Comparison of ENCODE assay signal across 20 cellular contexts in the genomic region with DNA sequence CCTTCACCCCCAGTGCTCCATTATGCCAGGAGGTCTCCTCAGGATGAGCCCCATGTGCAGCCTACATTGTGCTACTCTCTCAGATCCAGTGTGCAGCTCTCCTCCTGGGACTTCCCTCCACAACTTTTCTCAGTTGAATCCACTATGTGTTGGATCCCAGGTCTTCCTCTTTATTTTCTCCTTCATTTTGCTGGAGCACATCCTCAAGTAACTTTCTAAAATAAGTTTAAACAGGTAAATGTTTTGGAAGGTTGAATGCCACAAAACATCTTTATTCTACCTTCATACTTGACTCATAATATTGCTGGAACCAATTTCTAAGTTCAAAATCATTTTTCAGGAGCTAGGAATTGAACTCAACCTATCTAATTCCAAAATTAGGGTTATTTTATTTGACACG. TPM values are rescaled to one million over a fixed set of nuclear protein-coding genes. Genes with fewer than 3 reads are reported as not detected.
DNase-seq lines count a peak whose midpoint lies in the region; ATAC-seq, FAIRE-seq and TF ChIP-seq lines count a peak whose summit lies in the region.
"Had no signal": no experiment of that assay in that cellular context is flagged by ENCODE, and none has a peak within 500 bp of the region (broad histone marks: within the 10 kb centered on the region; RNA-seq: fewer than 3 reads in every experiment).

No MANE protein-coding gene starts in this region.

- no peak for TF ChIP-seq POLR2A in H1 (IDR thresholded peaks at IDR 0.05; ENCODE audit: control extremely low read depth in 1 of 2, low read depth in 2 of 2, low read length in 2 of 2)

- H3K56ac ChIP-seq in H1 (replicated peaks; ENCODE audit: insufficient read length, low read depth, low read length) = no peak overlapping the region

- H4K20me1 ChIP-seq in H1 (replicated peaks in 1 of 2; ENCODE audit: control insufficient read depth in 1 of 2, insufficient read depth in 2 of 2, low read length in 2 of 2) = no peaks in the 10 kb centered on the region

- 93% methylated on average over 1 of the region's 1 CpG; no CpG with 5 or more reads in 1 of the 2 experiments for WGBS in H1 (ENCODE audit: extremely low coverage in 1 of 2, insufficient coverage in 1 of 2, insufficient read length in 1 of 2, insufficient replicate concordance in 2 of 2, low coverage in 1 of 2, low lambda C conversion rate in 2 of 2, missing lambda C conversion rate in 1 of 2), 2 experiments

- H3K79me1 ChIP-seq in H1 (ENCODE audit: low read depth, low read length) = no peaks in the 10 kb centered on the region

- no peak for FAIRE-seq in H1 (lab: Jason Lieb, UNC)
- FAIRE-seq: GM12891, GM18507 had no signal

- H4K5ac ChIP-seq in H1 (ENCODE audit: insufficient read length, low read depth, low read length) = no peak overlapping the region

- no peak overlapping the region for H2BK20ac ChIP-seq in H1 (ENCODE audit: low read length)

- H3K4me1 ChIP-seq in HEK293 (ENCODE audit: control insufficient read depth, insufficient read depth, low read length) = no peaks in the 10 kb centered on the region
- no peaks in the 10 kb centered on the region for H3K4me1 ChIP-seq in RWPE2 (ENCODE audit: insufficient read depth, poor library complexity, severe bottlenecking)
- no peaks in the 10 kb centered on the region for H3K4me1 ChIP-seq in H1 (replicated peaks in 1 of 4; ENCODE audit: control insufficient read depth in 3 of 4, insufficient read depth in 4 of 4, low read length in 3 of 4)

- no peaks in the 10 kb centered on the region for H3K79me2 ChIP-seq in H1 (ENCODE audit: control insufficient read depth in 1 of 2, insufficient read depth in 2 of 2, low read length in 2 of 2)

- no peaks in the 10 kb centered on the region for H3K9me3 ChIP-seq in HEK293 (ENCODE audit: control insufficient read depth, insufficient read depth, low read depth, low read length)
- H3K9me3 ChIP-seq in RWPE2 (ENCODE audit: severe bottlenecking) = peaks cover 11% of the 10 kb centered on the region
- peaks cover 6% of the 10 kb centered on the region in 2 experiments; a peak in 2 of 4 replicates for H3K9me3 ChIP-seq in H1 (ENCODE audit: insufficient read depth in 2 of 2, low read depth in 1 of 2, low read length in 1 of 2)

- H2BK5ac ChIP-seq in H1 (ENCODE audit: low read depth, low read length) = no peak overlapping the region

- no peak overlapping the region for H3K4me2 ChIP-seq in H1 (ENCODE audit: insufficient read depth in 1 of 2, low read depth in 2 of 2, low read length in 2 of 2)

- H2BK120ac ChIP-seq in H1 (replicated peaks; ENCODE audit: low read depth, low read length) = no peak overlapping the region

- no peak overlapping the region for H2AFZ ChIP-seq in H1 (ENCODE audit: low read length)
- H2AFZ ChIP-seq: GM23248 had no signal

- peak; percentile 12 for DNase-seq in RWPE2 (ENCODE audit: low spot score)
- no peak for DNase-seq in H1 (ENCODE audit: low read depth in 1 of 2, low spot score in 2 of 2)
- DNase-seq in UCSD-AML1 (lab: John Stamatoyannopoulos, UW; ENCODE audit: unreplicated experiment) = no peak
- DNase-seq in stimulated activated naive CD8-positive, alpha-beta T cell treated with anti-CD3 and anti-CD28 coated beads, Interleukin-15, Interleukin-2, amounts not matched to agents 100 U/mL and 50 U/mL, for 24 hours = no peak
- DNase-seq: C1 segment of cervical spinal cord; Calu3; CD4-positive, alpha-beta memory T cell; COR-L47; DMS79 treated with DMSO at 0.1 percent for 48 hours; GF-D8; HFFc6 had no signal

- no peak for TF ChIP-seq EP300 in H1 (IDR thresholded peaks at IDR 0.05; ENCODE audit: borderline replicate concordance in 1 of 2, low read depth in 2 of 2, low read length in 2 of 2)

- H4K91ac ChIP-seq in H1 (replicated peaks; ENCODE audit: insufficient read length, low read length) = no peak overlapping the region

- CTCF ChIA-PET in HEK293 (lab: Yijun Ruan, JAX) = no interaction called here
- CTCF ChIA-PET in H1 (lab: Charles Lee; ENCODE audit: partially characterized antibody) = interaction anchor here (0.9 to 1.3 kb wide), 3 partner anchors 15 to 179 kb away, joined by 3 to 4 read pairs (median 3); no protein-coding TSS in a partner anchor

- H4K8ac ChIP-seq in H1 (ENCODE audit: extremely low read depth, insufficient read depth, low read length) = no peak overlapping the region

- H3K27ac ChIP-seq in HEK293 (ENCODE audit: extremely low read depth, low read depth, low read length) = no peak overlapping the region
- H3K27ac ChIP-seq in RWPE2 (ENCODE audit: poor library complexity, severe bottlenecking) = no peak overlapping the region
- no peak overlapping the region for H3K27ac ChIP-seq in H1 (ENCODE audit: low read depth, low read length)
- H3K27ac ChIP-seq: GM23248 had no signal

- no peak overlapping the region for H2BK12ac ChIP-seq in H1 (ENCODE audit: low read depth, low read length)

- H3K23ac ChIP-seq in H1 (ENCODE audit: insufficient read length) = no peak overlapping the region

- ATAC-seq in RWPE2 (ENCODE audit: low read depth) (no peak), GM21423 (IDR thresholded peaks at IDR 0.05; ENCODE audit: unreplicated experiment) (no peak)
- ATAC-seq in stimulated activated naive CD8-positive, alpha-beta T cell treated with anti-CD3 and anti-CD28 coated beads, Interleukin-15, Interleukin-2, amounts not matched to agents 100 U/mL and 50 U/mL, for 24 hours = no peak
- ATAC-seq: HCT116 had no signal

- H3K9ac ChIP-seq in H1 (replicated peaks in 1 of 4; ENCODE audit: extremely low read depth in 1 of 4, low read depth in 3 of 4, low read length in 3 of 4) = no peak overlapping the region
- H3K9ac ChIP-seq: GM23248 had no signal

- H2AK5ac ChIP-seq in H1 (ENCODE audit: low read depth, low read length) = no peak overlapping the region

- H3K18ac ChIP-seq in H1 (ENCODE audit: extremely low read depth, low read length) = no peak overlapping the region

- no peak for TF ChIP-seq RAD21 in H1 (IDR thresholded peaks at IDR 0.05 in 1 of 2, conservative IDR thresholded peaks at IDR 0.05 in 1 of 2; ENCODE audit: low read depth in 2 of 2, low read length in 2 of 2)

- H3K23me2 ChIP-seq in H1 (ENCODE audit: low read depth, low read length) = no peaks in the 10 kb centered on the region

- no peaks in the 10 kb centered on the region for H3K27me3 ChIP-seq in RWPE2 (ENCODE audit: insufficient read depth, poor library complexity, severe bottlenecking)
- H3K27me3 ChIP-seq in H1 (replicated peaks in 1 of 4; ENCODE audit: control insufficient read depth in 3 of 4, extremely low read depth in 1 of 4, insufficient read depth in 3 of 4, low read length in 3 of 4) = peaks cover 0 to 2% (median 0%) of the 10 kb centered on the region in 4 experiments; a peak in 1 of 7 replicates

- POLR2A ChIA-PET in HEK293 (lab: Yijun Ruan, JAX) = no interaction called here
- POLR2A ChIA-PET in H1 (lab: Charles Lee; ENCODE audit: partially characterized antibody) = no interaction called here

- TF ChIP-seq CTCF in HEK293 (tag by site-specific recombination; IDR thresholded peaks at IDR 0.05) = no peak
- TF ChIP-seq CTCF in RWPE2 (IDR thresholded peaks at IDR 0.05; ENCODE audit: poor library complexity, severe bottlenecking) = no peak
- no peak for TF ChIP-seq CTCF in H1 (IDR thresholded peaks at IDR 0.05; ENCODE audit: control extremely low read depth in 1 of 3, insufficient read depth in 1 of 3, low read depth in 1 of 3, low read length in 3 of 3)

- no peak overlapping the region for H3K14ac ChIP-seq in H1 (ENCODE audit: insufficient read length)

- no peak overlapping the region for H3K4me3 ChIP-seq in HEK293 (ENCODE audit: low read depth, low read length)
- no peak overlapping the region for H3K4me3 ChIP-seq in RWPE2 (ENCODE audit: severe bottlenecking)
- no peak overlapping the region for H3K4me3 ChIP-seq in H1 (ENCODE audit: extremely low read depth in 1 of 4, insufficient read depth in 2 of 4, low read depth in 3 of 4, low read length in 4 of 4)
- H3K4me3 ChIP-seq: GM23248 had no signal

- H3K4ac ChIP-seq in H1 (replicated peaks; ENCODE audit: insufficient read length, low read depth, low read length) = no peak overlapping the region

- no peak overlapping the region for H2BK15ac ChIP-seq in H1 (ENCODE audit: low read length)

- H3K36me3 ChIP-seq in HEK293 (ENCODE audit: control insufficient read depth in 2 of 2, insufficient read depth in 1 of 2, low read length in 2 of 2) (no peaks in the 10 kb centered on the region), RWPE2 (ENCODE audit: low read depth) (no peaks in the 10 kb centered on the region), H1 (ENCODE audit: control insufficient read depth in 2 of 4, insufficient read depth in 4 of 4, low read length in 3 of 4) (no peaks in the 10 kb centered on the region)

RNA-seq across cellular contexts. Expression of gene C13orf46, which starts 52.1 kb away (rescaled TPM):
- total RNA-seq in H1 (2021; fragmentation: NEBNext Ultra II Directional; extraction: Animal tissue kit (Norgen Biotek cat#: 25700)) = 0.21 and 0.28 TPM in 2 replicates
- 0.23 and 0.60 TPM in 2 replicates for polyA plus RNA-seq in H1 (2011; rRNA removed)
- polyA plus RNA-seq in H1 (2011; cell fraction: cytosol; rRNA removed) = 0.21 TPM
- 1.2 TPM for polyA plus RNA-seq in H1 (2011; cell fraction: nucleus; rRNA removed)
- 0.09 to 0.21 TPM (median 0.11 TPM) in 3 of 4 replicates, not detected in the other for polyA plus RNA-seq in H1 (2012, experiment 1 of 2)
- polyA plus RNA-seq in H1 (2012, experiment 2 of 2) = 0.04 TPM
- polyA plus RNA-seq in H1 (2013, experiment 1 of 2) = 0.06 TPM
- polyA plus RNA-seq in H1 (2013, experiment 2 of 2) = 0.04 TPM
- polyA minus RNA-seq in H1 (2011; rRNA and poly(A)+ RNA removed) = 0.46 and 0.69 TPM in 2 replicates
- 0.29 TPM for polyA minus RNA-seq in H1 (2011; cell fraction: cytosol; rRNA and poly(A)+ RNA removed)
- 0.80 TPM for polyA minus RNA-seq in H1 (2011; cell fraction: nucleus; rRNA and poly(A)+ RNA removed)
- total RNA-seq: Daoy, G401, GM23248, H4 had no signal

RNA-seq across cellular contexts. Expression of gene GAS6, which starts 57.9 kb away (rescaled TPM):
- 18.4 and 18.6 TPM in 2 replicates for total RNA-seq in H1 (2021; fragmentation: NEBNext Ultra II Directional; extraction: Animal tissue kit (Norgen Biotek cat#: 25700))
- 31.0 and 37.3 TPM in 2 replicates for polyA plus RNA-seq in H1 (2011; rRNA removed)
- 33.1 TPM for polyA plus RNA-seq in H1 (2011; cell fraction: cytosol; rRNA removed)
- polyA plus RNA-seq in H1 (2011; cell fraction: nucleus; rRNA removed) = 60.3 TPM
- 17.9 to 34.8 TPM (median 30.9 TPM) in 4 replicates for polyA plus RNA-seq in H1 (2012, experiment 1 of 2)
- 18.3 TPM for polyA plus RNA-seq in H1 (2012, experiment 2 of 2)
- 11.4 TPM for polyA plus RNA-seq in H1 (2013, experiment 1 of 2)
- polyA plus RNA-seq in H1 (2013, experiment 2 of 2) = 10.5 TPM
- polyA minus RNA-seq in H1 (2011; rRNA and poly(A)+ RNA removed) = 6.4 and 7.4 TPM in 2 replicates
- 11.8 TPM for polyA minus RNA-seq in H1 (2011; cell fraction: cytosol; rRNA and poly(A)+ RNA removed)
- 13.8 TPM for polyA minus RNA-seq in H1 (2011; cell fraction: nucleus; rRNA and poly(A)+ RNA removed)
